In genomic region chr3:196055267-196055666, GRCh38 we compare ENCODE assay signal across 16 cellular contexts.
"Had no signal": no experiment of that assay in that cellular context is flagged by ENCODE, and none has a peak within 500 bp of the region (broad histone marks: within the 10 kb centered on the region; RNA-seq: fewer than 3 reads in every experiment).

No MANE protein-coding gene starts in this region.

- H3K4me1 ChIP-seq: heart right ventricle, lower lobe of right lung, parathyroid adenoma had no signal

- H3K27ac ChIP-seq: lower lobe of right lung, parathyroid adenoma, VCaP had no signal

- H3K27me3 ChIP-seq: heart right ventricle had no signal

- H3K4me3 ChIP-seq: heart right ventricle, lower lobe of right lung had no signal

- H2AFZ ChIP-seq: parathyroid adenoma had no signal

- H3K27ac Mint-ChIP-seq: dendritic cell treated with granulocyte-macrophage colony-stimulating factor and Interleukin-4, amounts not matched to agents 40 ng/mL and 50 ng/mL, for 4 days had no signal

- DNase-seq: activated CD4-positive, alpha-beta T cell treated with anti-CD3 and anti-CD28 coated beads for 4 hours; activated gamma-delta T cell; activated T-cell treated with anti-CD3 and anti-CD28 coated beads for 4 hours; effector memory CD8-positive, alpha-beta T cell; heart right ventricle; left colon; midbrain had no signal

- H3K9ac ChIP-seq: parathyroid adenoma had no signal

- H3K9me3 Mint-ChIP-seq: dendritic cell treated with granulocyte-macrophage colony-stimulating factor and Interleukin-4, amounts not matched to agents 40 ng/mL and 50 ng/mL, for 4 days; effector memory CD8-positive, alpha-beta T cell had no signal

- H3K79me2 ChIP-seq: parathyroid adenoma had no signal

- ATAC-seq: effector memory CD8-positive, alpha-beta T cell had no signal

- H3K4me3 Mint-ChIP-seq: dendritic cell treated with granulocyte-macrophage colony-stimulating factor and Interleukin-4, amounts not matched to agents 40 ng/mL and 50 ng/mL, for 4 days; effector memory CD8-positive, alpha-beta T cell had no signal

- H3K27me3 Mint-ChIP-seq: dendritic cell treated with granulocyte-macrophage colony-stimulating factor and Interleukin-4, amounts not matched to agents 40 ng/mL and 50 ng/mL, for 4 days; effector memory CD8-positive, alpha-beta T cell had no signal

- H3K9me3 ChIP-seq: heart right ventricle, lower lobe of right lung had no signal

- FAIRE-seq: astrocyte, bronchial epithelial cell, frontal cortex, islet of Langerhans, urothelium cell line had no signal
